In the genomic region with DNA sequence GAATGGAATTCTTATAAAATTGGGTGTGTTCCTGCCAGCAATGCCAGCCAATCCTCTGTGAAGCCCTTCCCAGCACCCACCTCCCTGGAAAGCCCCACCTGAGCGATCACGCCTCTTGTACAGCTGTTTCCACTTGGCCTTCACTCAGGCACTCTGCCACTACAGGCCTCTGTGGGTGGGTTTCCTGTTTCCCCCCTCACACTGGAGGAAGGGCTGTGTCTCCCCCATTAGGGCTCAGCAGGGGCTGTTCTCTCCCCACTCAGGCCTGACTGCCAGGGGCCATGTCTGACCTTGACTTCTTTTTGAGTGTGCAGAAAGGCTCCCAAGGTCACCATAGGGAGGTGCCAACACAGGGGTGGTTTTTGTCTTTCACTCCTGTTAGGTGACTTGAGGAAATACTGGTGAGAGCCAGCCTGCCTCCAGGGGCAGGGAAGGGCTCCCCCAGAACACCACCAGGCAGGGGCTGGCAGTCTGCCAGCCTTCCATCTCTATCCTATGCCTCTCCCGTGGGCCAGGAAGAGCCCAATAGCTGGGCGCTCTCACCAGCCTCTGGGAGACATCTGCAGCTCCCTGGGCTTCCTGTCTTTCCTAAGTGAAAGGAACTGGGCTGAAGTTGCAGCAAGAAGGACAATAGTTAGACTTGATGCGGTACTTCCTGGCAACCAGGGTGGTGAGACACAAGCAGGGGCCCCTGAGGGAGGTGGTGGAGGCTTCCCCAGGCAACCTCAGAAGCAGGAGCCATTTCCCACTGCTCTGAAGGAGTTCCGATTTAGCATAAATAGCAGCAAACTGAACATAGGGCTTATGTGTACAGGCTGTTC, we compare ENCODE assay signal across 14 cellular contexts. TPM values are rescaled to one million over a fixed set of nuclear protein-coding genes. Genes with fewer than 3 reads are reported as not detected.
DNase-seq lines count a peak whose midpoint lies in the region; ATAC-seq and TF ChIP-seq lines count a peak whose summit lies in the region.
"Had no signal": no experiment of that assay in that cellular context is flagged by ENCODE, and none has a peak within 500 bp of the region (broad histone marks: within the 10 kb centered on the region; RNA-seq: fewer than 3 reads in every experiment).

No MANE protein-coding gene starts in this region.

- H3K27ac ChIP-seq in SJCRH30 (no peak overlapping the region), heart right ventricle (peak overlapping the region in 9 of 10 donors; percentile 22 to 72 (median 52))

- peak; percentile 16 to 83 (median 58) for ATAC-seq in heart right ventricle
- no peak for ATAC-seq in HG03460 (IDR thresholded peaks at IDR 0.05; ENCODE audit: unreplicated experiment)
- ATAC-seq in GM18861 (IDR thresholded peaks at IDR 0.05; ENCODE audit: unreplicated experiment), result no peak
- ATAC-seq: activated CD4-positive, CD25-positive, alpha-beta regulatory T cell treated with anti-CD3 and anti-CD28 coated beads, Interleukin-2, amount 50 U/mL, for 24 hours; PC-3 had no signal

- TF ChIP-seq CTCF in heart right ventricle (IDR thresholded peaks at IDR 0.05), result no peak

- in situ Hi-C loops in ACHN (cut with HindIII; ENCODE audit: low pct_ligation_motif_present, low pct_unique_long_range_greater_than_20kb, low sequenced_read_pairs), result no loop called here

- H3K4me1 ChIP-seq in SJCRH30 (peaks cover 12% of the 10 kb centered on the region), heart right ventricle (peaks cover 0 to 23% (median 11%) of the 10 kb centered on the region in 9 donors)

- peaks cover 3% of the 10 kb centered on the region; the same call in 1 of the 2 replicates for H3K27me3 ChIP-seq in SJCRH30
- H3K27me3 ChIP-seq in heart right ventricle, result peaks cover 0 to 15% (median 6%) of the 10 kb centered on the region in 7 donors

- intact Hi-C loops in heart right ventricle (cut with DNase I), result loop anchor here in 3 of 10 donors (5.0 to 10.0 kb wide), 3 partner anchors 40 to 50 kb away; no protein-coding TSS in a partner anchor

- H3K36me3 ChIP-seq in SJCRH30, result no peaks in the 10 kb centered on the region
- no peaks in the 10 kb centered on the region for H3K36me3 ChIP-seq in heart right ventricle

- DNase-seq in HT1080 (ENCODE audit: low read depth) (peak; percentile 30), SJCRH30 (peak; percentile 26 to 49), heart right ventricle (peak in 1 of 2 donors; percentile 36), HUDEP-2 (lab: John Stamatoyannopoulos, UW; ENCODE audit: unreplicated experiment in 76 of 76) (no peak), ACHN (no peak)
- peak; percentile 41 for DNase-seq in stimulated activated CD8-positive, alpha-beta memory T cell treated with anti-CD3 and anti-CD28 coated beads, Interleukin-4, amount 100 ng/mL, for 48 hours
- DNase-seq: amygdala, GDM1, mesenchymal stem cell, PC-3, substantia nigra had no signal

- WGBS in heart right ventricle, 2 donors, result 55 to 62% methylated on average over 6 of the region's 6 CpGs

- H3K9me3 ChIP-seq in SJCRH30 (replicated peaks), result no peaks in the 10 kb centered on the region
- H3K9me3 ChIP-seq in heart right ventricle, result no peaks in the 10 kb centered on the region

- H3K4me3 ChIP-seq in SJCRH30 (no peak overlapping the region), heart right ventricle (no peak overlapping the region)

RNA-seq across cellular contexts. Expression of gene ELK4, which starts 49.1 kb away (rescaled TPM):
- total RNA-seq in HT1080 (2014; rRNA removed; shearing (Covaris generic)), result 9.0 and 13.9 TPM in 2 replicates
- polyA plus RNA-seq in HT1080 (2015; cell fraction: cytosol; rRNA removed), result 17.6 and 25.2 TPM in 2 replicates
- 29.1 and 33.4 TPM in 2 replicates for polyA plus RNA-seq in HT1080 (2015; cell fraction: nucleus; rRNA removed)
- 26.3 and 32.4 TPM in 2 replicates for total RNA-seq in SJCRH30 (2014; rRNA removed; shearing (Covaris generic))
- total RNA-seq in heart right ventricle, result 10 to 100 TPM; 34.2 to 45.6 (median 40.2) TPM
- polyA plus RNA-seq in heart right ventricle, result 1 to 10 TPM; 4.7 to 5.9 TPM

Comparison
In these comparisons a context has a peak if more than half of its experiments do, and no peak if none do; other contexts are left out.
1. DNase-seq: peak in HT1080 (single experiment), SJCRH30 (2 of 2) and stimulated activated CD8-positive, alpha-beta memory T cell treated with anti-CD3 and anti-CD28 coated beads, Interleukin-4, amount 100 ng/mL, for 48 hours (single experiment); none in HUDEP-2 (0 of 76) and ACHN (single experiment).
2. ATAC-seq: peak in heart right ventricle (8 of 8); none in HG03460 (single experiment) and GM18861 (single experiment).